ENCODE assay signal across 1 cellular context in genomic region chr11:46718155-46719019, GRCh38.
A peak's percentile ranks its signal among the peaks of the same experiment; 100 is the strongest.
TF ChIP-seq lines count a peak whose summit lies in the region.

No MANE protein-coding gene starts in this region.

TF ChIP-seq in HepG2, 621 proteins besides CTCF, POLR2A, EP300 and RAD21 (continued from another document and continues in another):
- TF ChIP-seq, protein P1, sequence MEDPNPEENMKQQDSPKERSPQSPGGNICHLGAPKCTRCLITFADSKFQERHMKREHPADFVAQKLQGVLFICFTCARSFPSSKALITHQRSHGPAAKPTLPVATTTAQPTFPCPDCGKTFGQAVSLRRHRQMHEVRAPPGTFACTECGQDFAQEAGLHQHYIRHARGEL (CRISPR knock-in tag; IDR thresholded peaks at IDR 0.05) = no peak
- TF ChIP-seq KLF12 (CRISPR knock-in tag; IDR thresholded peaks at IDR 0.05; ENCODE audit: borderline replicate concordance) = no peak; the same call in 1 of the 2 replicates
- TF ChIP-seq POLR2AphosphoS2 (IDR thresholded peaks at IDR 0.05; ENCODE audit: low read depth, low read length) = no peak
- no peak for TF ChIP-seq ZNF343 (CRISPR knock-in tag; IDR thresholded peaks at IDR 0.05)
- TF ChIP-seq E2F1 (CRISPR knock-in tag; IDR thresholded peaks at IDR 0.05) = peak; percentile 21; the same call in 1 of the 2 replicates
- no peak for TF ChIP-seq SIN3B (IDR thresholded peaks at IDR 0.05; ENCODE audit: low read length)
- no peak for TF ChIP-seq ZUFSP (CRISPR knock-in tag; IDR thresholded peaks at IDR 0.05; ENCODE audit: borderline replicate concordance)
- TF ChIP-seq GMEB1 (CRISPR knock-in tag; IDR thresholded peaks at IDR 0.05; ENCODE audit: borderline replicate concordance) = peak; percentile 40; the same call in 1 of the 2 replicates
- peak; percentile 89 for TF ChIP-seq PRDM10 (CRISPR knock-in tag; IDR thresholded peaks at IDR 0.05; ENCODE audit: low read depth)
- TF ChIP-seq ADNP (CRISPR knock-in tag; IDR thresholded peaks at IDR 0.05) = peak; percentile 32
- peak; percentile 80 for TF ChIP-seq PHF5A (CRISPR knock-in tag; IDR thresholded peaks at IDR 0.05; ENCODE audit: low read depth, unreplicated experiment)
- TF ChIP-seq ERF (CRISPR knock-in tag; IDR thresholded peaks at IDR 0.05) = peak; percentile 97
- peak; percentile 90; the same call in 1 of the 2 replicates for TF ChIP-seq MIER3 (CRISPR knock-in tag; IDR thresholded peaks at IDR 0.05; ENCODE audit: borderline replicate concordance)
- TF ChIP-seq SRY (CRISPR knock-in tag; IDR thresholded peaks at IDR 0.05) = no peak; the same call in 1 of the 2 replicates
- TF ChIP-seq MAF1 (CRISPR knock-in tag; IDR thresholded peaks at IDR 0.05; ENCODE audit: borderline replicate concordance) = 0 out of 2 replicates have a peak, but pooled peaks have one; percentile 75
- no peak for TF ChIP-seq ZNF180 (CRISPR knock-in tag; IDR thresholded peaks at IDR 0.05; ENCODE audit: borderline replicate concordance, low read depth)
- peak; percentile 94 for TF ChIP-seq MEF2D (CRISPR knock-in tag; IDR thresholded peaks at IDR 0.05)
- TF ChIP-seq ZNF800 (CRISPR knock-in tag; IDR thresholded peaks at IDR 0.05) = 0 out of 2 replicates have a peak, but pooled peaks have one; percentile 48
- 0 out of 2 replicates have a peak, but pooled peaks have one; percentile 57 for TF ChIP-seq ISX (CRISPR knock-in tag; conservative IDR thresholded peaks at IDR 0.05)
- TF ChIP-seq CAMTA2 (CRISPR knock-in tag; IDR thresholded peaks at IDR 0.05; ENCODE audit: borderline replicate concordance) = no peak
- no peak for TF ChIP-seq GZF1 (CRISPR knock-in tag; IDR thresholded peaks at IDR 0.05)
- no peak for TF ChIP-seq ZNF549 (CRISPR knock-in tag; IDR thresholded peaks at IDR 0.05)
- TF ChIP-seq HNF1A (IDR thresholded peaks at IDR 0.05; ENCODE audit: low read depth) = peak; percentile 92
- peak; percentile 97 for TF ChIP-seq HNF1A (CRISPR knock-in tag; IDR thresholded peaks at IDR 0.05; ENCODE audit: borderline replicate concordance)
- TF ChIP-seq SIN3A (IDR thresholded peaks at IDR 0.05; ENCODE audit: borderline replicate concordance, low read depth, low read length) = peak; percentile 71; the same call in 1 of the 2 replicates
- no peak for TF ChIP-seq KAT2B (IDR thresholded peaks at IDR 0.05; ENCODE audit: borderline replicate concordance, low read depth, low read length)
- TF ChIP-seq, protein P2, sequence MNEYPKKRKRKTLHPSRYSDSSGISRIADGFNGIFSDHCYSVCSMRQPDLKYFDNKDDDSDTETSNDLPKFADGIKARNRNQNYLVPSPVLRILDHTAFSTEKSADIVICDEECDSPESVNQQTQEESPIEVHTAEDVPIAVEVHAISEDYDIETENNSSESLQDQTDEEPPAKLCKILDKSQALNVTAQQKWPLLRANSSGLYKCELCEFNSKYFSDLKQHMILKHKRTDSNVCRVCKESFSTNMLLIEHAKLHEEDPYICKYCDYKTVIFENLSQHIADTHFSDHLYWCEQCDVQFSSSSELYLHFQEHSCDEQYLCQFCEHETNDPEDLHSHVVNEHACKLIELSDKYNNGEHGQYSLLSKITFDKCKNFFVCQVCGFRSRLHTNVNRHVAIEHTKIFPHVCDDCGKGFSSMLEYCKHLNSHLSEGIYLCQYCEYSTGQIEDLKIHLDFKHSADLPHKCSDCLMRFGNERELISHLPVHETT (CRISPR knock-in tag; conservative IDR thresholded peaks at IDR 0.05) = peak; percentile 57; the same call in 1 of the 2 replicates
- TF ChIP-seq GLMP (CRISPR knock-in tag; IDR thresholded peaks at IDR 0.05; ENCODE audit: borderline replicate concordance) = no peak
- TF ChIP-seq ZFP41 (CRISPR knock-in tag; IDR thresholded peaks at IDR 0.05; ENCODE audit: borderline replicate concordance) = no peak
- peak; percentile 92 for TF ChIP-seq HMG20B (CRISPR knock-in tag; conservative IDR thresholded peaks at IDR 0.05)
- peak; percentile 24; the same call in 1 of the 2 replicates for TF ChIP-seq ZNF572 (CRISPR knock-in tag; IDR thresholded peaks at IDR 0.05)
- TF ChIP-seq SETDB1 (CRISPR knock-in tag; IDR thresholded peaks at IDR 0.05; ENCODE audit: borderline replicate concordance) = no peak
- no peak for TF ChIP-seq PLSCR1 (CRISPR knock-in tag; IDR thresholded peaks at IDR 0.05; ENCODE audit: borderline replicate concordance)
- peak; percentile 60; the same call in 1 of the 2 replicates for TF ChIP-seq NCOR1 (IDR thresholded peaks at IDR 0.05; ENCODE audit: borderline replicate concordance, low read length)
- no peak for TF ChIP-seq HCFC1 (IDR thresholded peaks at IDR 0.05; ENCODE audit: low read depth, low read length)
- no peak for TF ChIP-seq TCF12 (IDR thresholded peaks at IDR 0.05)
- TF ChIP-seq TCF12 (CRISPR knock-in tag; IDR thresholded peaks at IDR 0.05) = peak; percentile 86; the same call in 1 of the 2 replicates
- TF ChIP-seq ZNF362 (CRISPR knock-in tag; IDR thresholded peaks at IDR 0.05; ENCODE audit: borderline replicate concordance) = peak; percentile 43; the same call in 1 of the 2 replicates
- TF ChIP-seq ZNF10 (CRISPR knock-in tag; IDR thresholded peaks at IDR 0.05; ENCODE audit: borderline replicate concordance, low read depth) = no peak
- TF ChIP-seq ZNF24 (IDR thresholded peaks at IDR 0.05) = 0 out of 2 replicates have a peak, but pooled peaks have one; percentile 6
- TF ChIP-seq ZNF891 (CRISPR knock-in tag; IDR thresholded peaks at IDR 0.05) = no peak
